In the genomic region with DNA sequence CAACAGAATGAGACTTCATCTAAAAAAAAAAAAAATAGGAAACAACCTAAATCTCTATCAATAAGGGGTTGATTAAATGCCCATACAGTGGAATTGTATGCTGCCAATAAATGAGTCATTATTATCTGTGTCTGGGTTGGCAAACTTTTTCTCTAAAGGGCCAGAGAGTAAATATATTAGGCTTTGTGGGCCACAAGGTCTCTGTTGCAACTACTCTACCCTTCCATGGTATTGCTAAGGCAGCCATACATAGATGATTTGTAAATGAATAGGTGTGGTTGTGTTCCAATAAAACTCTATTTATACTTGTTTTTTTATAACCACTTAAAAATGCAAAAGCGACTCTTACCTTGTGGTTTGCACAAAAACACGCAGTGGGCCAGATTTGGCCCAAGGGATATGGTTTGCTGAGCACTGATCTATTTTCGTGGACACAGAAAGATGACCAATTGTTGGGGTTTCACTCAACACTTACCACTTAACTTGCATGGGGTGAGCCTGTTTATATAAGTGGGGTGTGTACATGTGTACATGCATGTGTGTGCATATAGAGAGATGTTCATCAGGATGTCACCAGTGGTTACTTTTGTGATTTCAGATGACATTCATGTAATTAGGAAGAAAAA, we compare ENCODE assay signal across 20 cellular contexts. TPM values are rescaled to one million over a fixed set of nuclear protein-coding genes. Genes with fewer than 3 reads are reported as not detected.
DNase-seq lines count a peak whose midpoint lies in the region; ATAC-seq and TF ChIP-seq lines count a peak whose summit lies in the region.
"Had no signal": no experiment of that assay in that cellular context is flagged by ENCODE, and none has a peak within 500 bp of the region (broad histone marks: within the 10 kb centered on the region; RNA-seq: fewer than 3 reads in every experiment).

No MANE protein-coding gene starts in this region.

- no peaks in the 10 kb centered on the region for H3K9me2 ChIP-seq in DOHH2 (replicated peaks; ENCODE audit: control insufficient read depth, low read length)

- TF ChIP-seq CTCF in DOHH2 (IDR thresholded peaks at IDR 0.05; ENCODE audit: low read depth, low read length, poor library complexity, severe bottlenecking) (no peak), sigmoid colon (IDR thresholded peaks at IDR 0.05) (no peak), smooth muscle cell (IDR thresholded peaks at IDR 0.05; ENCODE audit: borderline replicate concordance, insufficient read depth, poor library complexity, severe bottlenecking) (no peak)

- WGBS in sigmoid colon, 2 donors: 60 to 64% methylated on average over 3 of the region's 3 CpGs
- WGBS in smooth muscle cell (ENCODE audit: low lambda C conversion rate): 91% methylated on average over 3 of the region's 3 CpGs

- peak overlapping the region; percentile 53 for H3K4me3 ChIP-seq in DOHH2 (ENCODE audit: low read length)
- H3K4me3 ChIP-seq in sigmoid colon: no peak overlapping the region
- H3K4me3 ChIP-seq in smooth muscle cell: no peak overlapping the region
- H3K4me3 ChIP-seq: A549; BLaER1 treated with 17β-estradiol and CSF1 and Interleukin-3, amounts not matched to agents 10 nM and 100 nM had no signal

- H3K36me3 ChIP-seq in DOHH2 (ENCODE audit: control insufficient read depth, low read length) (no peaks in the 10 kb centered on the region), sigmoid colon (no peaks in the 10 kb centered on the region), smooth muscle cell (ENCODE audit: low read depth) (no peaks in the 10 kb centered on the region)
- H3K36me3 ChIP-seq: BLaER1 treated with 17β-estradiol and CSF1 and Interleukin-3, amounts not matched to agents 10 nM and 100 nM had no signal

- TF ChIP-seq EP300 in sigmoid colon (IDR thresholded peaks at IDR 0.05): no peak

- H2AFZ ChIP-seq in smooth muscle cell (ENCODE audit: low read depth): no peak overlapping the region

- peak overlapping the region; percentile 98 for H3K27ac ChIP-seq in DOHH2 (ENCODE audit: low read depth, low read length)
- no peak overlapping the region for H3K27ac ChIP-seq in sigmoid colon
- no peak overlapping the region for H3K27ac ChIP-seq in smooth muscle cell (ENCODE audit: low read depth)
- H3K27ac ChIP-seq: A549; BLaER1 treated with 17β-estradiol and CSF1 and Interleukin-3, amounts not matched to agents 10 nM and 100 nM; foreskin keratinocyte had no signal

- intact Hi-C loops in sigmoid colon (cut with DNase I): no loop called here

- H3K79me2 ChIP-seq in DOHH2 (ENCODE audit: control insufficient read depth, low read length) (no peaks in the 10 kb centered on the region), smooth muscle cell (ENCODE audit: low read depth) (no peaks in the 10 kb centered on the region)

- H3K27me3 ChIP-seq in DOHH2 (ENCODE audit: control insufficient read depth, low read length) (no peaks in the 10 kb centered on the region), sigmoid colon (no peaks in the 10 kb centered on the region), smooth muscle cell (ENCODE audit: low read depth) (no peaks in the 10 kb centered on the region)
- H3K27me3 ChIP-seq: BLaER1 treated with 17β-estradiol and CSF1 and Interleukin-3, amounts not matched to agents 10 nM and 100 nM; foreskin keratinocyte had no signal

- TF ChIP-seq POLR2A in sigmoid colon (IDR thresholded peaks at IDR 0.05): no peak

- H4K20me1 ChIP-seq in DOHH2 (ENCODE audit: control insufficient read depth, insufficient read depth, low read depth, low read length) (no peaks in the 10 kb centered on the region), smooth muscle cell (ENCODE audit: low read depth) (no peaks in the 10 kb centered on the region)
- H4K20me1 ChIP-seq: BLaER1 treated with 17β-estradiol and CSF1 and Interleukin-3, amounts not matched to agents 10 nM and 100 nM had no signal

- H3K9me3 ChIP-seq in DOHH2 (ENCODE audit: control insufficient read depth, insufficient read depth, low read length): peaks cover 4% of the 10 kb centered on the region; the same call in 1 of the 2 replicates
- no peaks in the 10 kb centered on the region for H3K9me3 ChIP-seq in sigmoid colon
- no peaks in the 10 kb centered on the region for H3K9me3 ChIP-seq in smooth muscle cell (replicated peaks; ENCODE audit: low read depth)
- H3K9me3 ChIP-seq: A549; BLaER1 treated with 17β-estradiol and CSF1 and Interleukin-3, amounts not matched to agents 10 nM and 100 nM had no signal

- ATAC-seq in GM18868 (IDR thresholded peaks at IDR 0.05; ENCODE audit: unreplicated experiment) (peak; percentile 79), HG02798 (IDR thresholded peaks at IDR 0.05; ENCODE audit: poor library complexity, unreplicated experiment) (peak; percentile 58), GM21825 (IDR thresholded peaks at IDR 0.05; ENCODE audit: unreplicated experiment) (no peak)
- ATAC-seq: A549, foreskin keratinocyte, natural killer cell had no signal

- DNase-seq in RPMI8226 (peak; percentile 0), GOT3 (lab: John Stamatoyannopoulos, UW) (no peak), sigmoid colon (no peak), smooth muscle cell (lab: John Stamatoyannopoulos, UW; ENCODE audit: unreplicated experiment) (no peak)
- DNase-seq: activated CD4-positive, alpha-beta T cell treated with anti-CD3 and anti-CD28 coated beads for 48 hours; amygdala; foreskin keratinocyte; kidney; mesenchymal stem cell; natural killer cell; NCI-H2107; NCI-H524 treated with DMSO at 0.1 percent for 48 hours; SIG-M5; T-helper 1 cell had no signal

- H3K4me1 ChIP-seq in DOHH2 (ENCODE audit: control insufficient read depth, low read length) (peaks cover 89% of the 10 kb centered on the region), sigmoid colon (no peaks in the 10 kb centered on the region), smooth muscle cell (ENCODE audit: low read depth) (no peaks in the 10 kb centered on the region)
- H3K4me1 ChIP-seq: A549, foreskin keratinocyte had no signal

- H3F3A ChIP-seq in DOHH2 (ENCODE audit: control insufficient read depth, insufficient read depth) (peaks cover 52% of the 10 kb centered on the region), smooth muscle cell (ENCODE audit: low read depth) (no peaks in the 10 kb centered on the region)

- peak overlapping the region; percentile 59 for H3K4me2 ChIP-seq in DOHH2 (ENCODE audit: low read length)
- H3K4me2 ChIP-seq in smooth muscle cell: no peak overlapping the region
- H3K4me2 ChIP-seq: A549; BLaER1 treated with 17β-estradiol and CSF1 and Interleukin-3, amounts not matched to agents 10 nM and 100 nM had no signal

- no peak overlapping the region for H3K9ac ChIP-seq in smooth muscle cell (ENCODE audit: low read depth)
- H3K9ac ChIP-seq: BLaER1 treated with 17β-estradiol and CSF1 and Interleukin-3, amounts not matched to agents 10 nM and 100 nM had no signal

RNA-seq across cellular contexts. Expression of a gene that starts 12.4 kb away (rescaled TPM):
- total RNA-seq in sigmoid colon (100 to 1,000 TPM in 2 of 4 donors, 10 to 100 TPM in 2; 54.6 to 177 (median 102) TPM), smooth muscle cell (13.4 and 17.2 TPM in 2 replicates)
- polyA plus RNA-seq in sigmoid colon (100 to 1,000 TPM in 1 of 3 donors, 10 to 100 TPM in 2; 16.9 to 105 (median 19.8) TPM), smooth muscle cell (24.0 and 35.3 TPM in 2 replicates)

RNA-seq across cellular contexts. Expression of a gene that starts 32.8 kb away (rescaled TPM):
- total RNA-seq in sigmoid colon (10 to 100 TPM; 32.5 to 51.0 (median 45.1) TPM), smooth muscle cell (35.7 and 36.9 TPM in 2 replicates)
- polyA plus RNA-seq in sigmoid colon (10 to 100 TPM; 54.7 to 65.2 (median 64.2) TPM), smooth muscle cell (59.1 and 61.2 TPM in 2 replicates)
